In the genomic region with DNA sequence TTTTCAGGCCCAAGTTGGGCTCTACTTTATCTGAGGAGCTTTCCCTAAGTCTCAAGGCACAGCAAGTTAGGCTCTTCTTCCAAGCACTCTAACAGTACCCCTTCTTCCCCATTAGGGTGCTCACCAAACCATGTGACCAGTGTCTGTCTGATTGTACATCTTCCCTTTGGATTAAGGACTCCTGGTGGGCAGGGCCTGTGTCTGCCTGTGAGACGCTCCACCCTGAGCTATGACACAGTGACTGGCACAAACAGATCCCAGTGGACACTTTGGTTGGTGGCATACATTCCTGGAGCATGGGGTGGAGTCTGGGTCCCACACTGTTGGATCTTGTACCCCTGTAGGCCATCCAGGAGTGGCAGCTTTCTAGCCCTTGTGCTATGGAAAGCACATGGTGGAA, we compare ENCODE assay signal across 21 cellular contexts. TPM values are rescaled to one million over a fixed set of nuclear protein-coding genes. Genes with fewer than 3 reads are reported as not detected.
DNase-seq lines count a peak whose midpoint lies in the region; ATAC-seq, FAIRE-seq and TF ChIP-seq lines count a peak whose summit lies in the region.
"Had no signal": no experiment of that assay in that cellular context is flagged by ENCODE, and none has a peak within 500 bp of the region (broad histone marks: within the 10 kb centered on the region; RNA-seq: fewer than 3 reads in every experiment).

No MANE protein-coding gene starts in this region.

- peaks cover 16% of the 10 kb centered on the region for H3K9me3 Mint-ChIP-seq in astrocyte (ENCODE audit: unreplicated experiment)
- no peaks in the 10 kb centered on the region for H3K9me3 Mint-ChIP-seq in stimulated activated effector memory CD8-positive, alpha-beta T cell treated with anti-CD3 and anti-CD28 coated beads, Interleukin-12 subunit alpha, Interleukin-12 subunit beta, amount 100 ng/mL, for 72 hours

- peak; percentile 40 for DNase-seq in NCI-H82 (lab: John Stamatoyannopoulos, UW)
- no peak for DNase-seq in NCI-H82 treated with DMSO at 0.1 percent for 48 hours (lab: John Stamatoyannopoulos, UW; ENCODE audit: unreplicated experiment)
- DNase-seq in astrocyte (ENCODE audit: low read depth) = no peak
- DNase-seq in foreskin keratinocyte = no peak
- DNase-seq in stimulated activated effector memory CD8-positive, alpha-beta T cell treated with anti-CD3 and anti-CD28 coated beads, Interleukin-12 subunit alpha, Interleukin-12 subunit beta, amount 100 ng/mL, for 72 hours (ENCODE audit: low spot score in 2 of 2) = peak in 1 of 2 donors; percentile 25
- no peak for DNase-seq in activated CD4-positive, alpha-beta T cell treated with anti-CD3 and anti-CD28 coated beads, Interleukin-2, amount 50 U/mL, for 1 hour
- DNase-seq in NCI-H146 treated with DMSO at 0.1 percent for 48 hours (lab: John Stamatoyannopoulos, UW; ENCODE audit: unreplicated experiment) = no peak
- DNase-seq: AML-193; Caco-2; CD4-positive, alpha-beta T cell; HCEC 1CT; HFFc6 had no signal

- H3K4me3 ChIP-seq in astrocyte (ENCODE audit: insufficient read depth, low read depth, low read length) = no peak overlapping the region
- H3K4me3 ChIP-seq: A549 had no signal

- peaks cover 29% of the 10 kb centered on the region for H3K36me3 Mint-ChIP-seq in astrocyte (ENCODE audit: low read depth, unreplicated experiment)
- H3K36me3 Mint-ChIP-seq in stimulated activated effector memory CD8-positive, alpha-beta T cell treated with anti-CD3 and anti-CD28 coated beads, Interleukin-12 subunit alpha, Interleukin-12 subunit beta, amount 100 ng/mL, for 72 hours = no peaks in the 10 kb centered on the region

- TF ChIP-seq CTCF in astrocyte (IDR thresholded peaks at IDR 0.05; ENCODE audit: insufficient read depth, low read depth, low read length) (no peak), foreskin keratinocyte (conservative IDR thresholded peaks at IDR 0.05) (no peak)

- H3K4me1 Mint-ChIP-seq in astrocyte (ENCODE audit: low read depth, unreplicated experiment) = peaks cover 39% of the 10 kb centered on the region
- no peaks in the 10 kb centered on the region for H3K4me1 Mint-ChIP-seq in stimulated activated effector memory CD8-positive, alpha-beta T cell treated with anti-CD3 and anti-CD28 coated beads, Interleukin-12 subunit alpha, Interleukin-12 subunit beta, amount 100 ng/mL, for 72 hours

- H3K4me3 Mint-ChIP-seq in astrocyte (ENCODE audit: unreplicated experiment) = no peak overlapping the region
- no peak overlapping the region for H3K4me3 Mint-ChIP-seq in stimulated activated effector memory CD8-positive, alpha-beta T cell treated with anti-CD3 and anti-CD28 coated beads, Interleukin-12 subunit alpha, Interleukin-12 subunit beta, amount 100 ng/mL, for 72 hours
- H3K4me3 Mint-ChIP-seq: CD4-positive, alpha-beta T cell had no signal

- FAIRE-seq in astrocyte (lab: Jason Lieb, UNC) = no peak
- FAIRE-seq: A549, D721Med, G401.6, GM12891, GM19239, HTR-8/SVneo had no signal

- no peak overlapping the region for H2AFZ ChIP-seq in astrocyte (ENCODE audit: low read depth, low read length)

- peaks cover 23% of the 10 kb centered on the region for H3K4me1 ChIP-seq in astrocyte (ENCODE audit: insufficient read depth, low read length)
- no peaks in the 10 kb centered on the region for H3K4me1 ChIP-seq in foreskin keratinocyte
- H3K4me1 ChIP-seq: A549, Caco-2 had no signal

- H3K9me3 ChIP-seq in astrocyte (ENCODE audit: insufficient read depth, low read depth, low read length) = no peaks in the 10 kb centered on the region
- H3K9me3 ChIP-seq: A549 had no signal

- no peaks in the 10 kb centered on the region for H3K36me3 ChIP-seq in astrocyte (ENCODE audit: insufficient read depth, low read length)

- peak; percentile 10 for ATAC-seq in foreskin keratinocyte
- ATAC-seq in stimulated activated effector memory CD8-positive, alpha-beta T cell treated with anti-CD3 and anti-CD28 coated beads, Interleukin-12 subunit alpha, Interleukin-12 subunit beta, amount 100 ng/mL, for 72 hours = peak; percentile 6
- no peak for ATAC-seq in HG03460 (IDR thresholded peaks at IDR 0.05; ENCODE audit: unreplicated experiment)

- H3K27ac ChIP-seq in astrocyte (ENCODE audit: low read depth, low read length) (no peak overlapping the region), foreskin keratinocyte (no peak overlapping the region)
- H3K27ac ChIP-seq: 22Rv1, A549, C4-2B had no signal

- H3K27ac Mint-ChIP-seq in astrocyte (ENCODE audit: unreplicated experiment) = peak overlapping the region; percentile 20
- no peak overlapping the region for H3K27ac Mint-ChIP-seq in stimulated activated effector memory CD8-positive, alpha-beta T cell treated with anti-CD3 and anti-CD28 coated beads, Interleukin-12 subunit alpha, Interleukin-12 subunit beta, amount 100 ng/mL, for 72 hours
- H3K27ac Mint-ChIP-seq: CD4-positive, alpha-beta T cell; HFFc6 had no signal

- H3K9ac ChIP-seq in astrocyte (ENCODE audit: low read length) = no peak overlapping the region

- H3K27me3 ChIP-seq in astrocyte (ENCODE audit: insufficient read depth, low read length) (no peaks in the 10 kb centered on the region), foreskin keratinocyte (no peaks in the 10 kb centered on the region)

- H3K79me2 ChIP-seq in astrocyte (ENCODE audit: insufficient read depth, low read length) = peaks cover 75% of the 10 kb centered on the region

- H4K20me1 ChIP-seq in astrocyte (ENCODE audit: insufficient read depth, low read length) = peaks cover 34% of the 10 kb centered on the region

- no peak overlapping the region for H3K4me2 ChIP-seq in astrocyte (ENCODE audit: low read length)
- H3K4me2 ChIP-seq: A549 had no signal

- H3K27me3 Mint-ChIP-seq in astrocyte (ENCODE audit: low read depth, unreplicated experiment) = no peaks in the 10 kb centered on the region

RNA-seq across cellular contexts. Expression of gene PLPP4, which starts 23.8 kb away (rescaled TPM):
- total RNA-seq in astrocyte (44.1 and 45.1 TPM in 2 replicates), foreskin keratinocyte (0.31 and 0.35 TPM in 2 replicates)
- 0.18 and 0.34 TPM in 2 replicates for polyA plus RNA-seq in foreskin keratinocyte
- total RNA-seq: CD4-positive, alpha-beta T cell had no signal
- polyA plus RNA-seq: A549 had no signal

Comparison
In these comparisons a context has a peak if more than half of its experiments do, and no peak if none do; other contexts are left out.
1. RNA of gene PLPP4, which starts 23.8 kb away (total RNA-seq): 44.1 to 45.1 TPM in astrocyte; 0.31 to 0.35 TPM in foreskin keratinocyte; every median in the first group is over 10 times any median in the second.